ENCODE assay signal across 1 cellular context in the genomic region with DNA sequence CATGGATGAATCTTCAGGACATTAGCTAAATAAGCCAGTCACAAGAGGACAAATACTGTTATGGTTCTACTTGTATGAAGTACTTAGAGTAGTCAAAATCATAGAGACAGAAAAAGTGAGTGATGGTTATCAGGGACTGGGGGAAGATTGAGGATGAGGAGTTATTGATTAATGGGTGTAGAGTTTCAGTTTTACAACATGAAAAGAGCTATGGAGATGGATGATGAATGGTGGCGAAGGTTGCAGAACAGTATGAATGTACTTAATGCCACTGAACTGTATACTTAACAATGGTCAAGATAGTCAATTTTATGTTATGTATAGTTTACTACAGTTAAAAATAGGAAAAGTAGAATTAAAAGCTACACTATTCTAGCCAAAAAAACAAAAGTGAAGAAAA.
TF ChIP-seq lines count a peak whose summit lies in the region.

No MANE protein-coding gene starts in this region.

TF ChIP-seq in GM12878, 131 proteins besides CTCF, POLR2A, EP300 and RAD21:
- TF ChIP-seq, protein P1, sequence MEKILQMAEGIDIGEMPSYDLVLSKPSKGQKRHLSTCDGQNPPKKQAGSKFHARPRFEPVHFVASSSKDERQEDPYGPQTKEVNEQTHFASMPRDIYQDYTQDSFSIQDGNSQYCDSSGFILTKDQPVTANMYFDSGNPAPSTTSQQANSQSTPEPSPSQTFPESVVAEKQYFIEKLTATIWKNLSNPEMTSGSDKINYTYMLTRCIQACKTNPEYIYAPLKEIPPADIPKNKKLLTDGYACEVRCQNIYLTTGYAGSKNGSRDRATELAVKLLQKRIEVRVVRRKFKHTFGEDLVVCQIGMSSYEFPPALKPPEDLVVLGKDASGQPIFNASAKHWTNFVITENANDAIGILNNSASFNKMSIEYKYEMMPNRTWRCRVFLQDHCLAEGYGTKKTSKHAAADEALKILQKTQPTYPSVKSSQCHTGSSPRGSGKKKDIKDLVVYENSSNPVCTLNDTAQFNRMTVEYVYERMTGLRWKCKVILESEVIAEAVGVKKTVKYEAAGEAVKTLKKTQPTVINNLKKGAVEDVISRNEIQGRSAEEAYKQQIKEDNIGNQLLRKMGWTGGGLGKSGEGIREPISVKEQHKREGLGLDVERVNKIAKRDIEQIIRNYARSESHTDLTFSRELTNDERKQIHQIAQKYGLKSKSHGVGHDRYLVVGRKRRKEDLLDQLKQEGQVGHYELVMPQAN (conservative IDR thresholded peaks at IDR 0.05), result no peak
- no peak for TF ChIP-seq CBFB (IDR thresholded peaks at IDR 0.05; ENCODE audit: low read depth)
- no peak for TF ChIP-seq HDAC2 (IDR thresholded peaks at IDR 0.05)
- TF ChIP-seq, protein P2, sequence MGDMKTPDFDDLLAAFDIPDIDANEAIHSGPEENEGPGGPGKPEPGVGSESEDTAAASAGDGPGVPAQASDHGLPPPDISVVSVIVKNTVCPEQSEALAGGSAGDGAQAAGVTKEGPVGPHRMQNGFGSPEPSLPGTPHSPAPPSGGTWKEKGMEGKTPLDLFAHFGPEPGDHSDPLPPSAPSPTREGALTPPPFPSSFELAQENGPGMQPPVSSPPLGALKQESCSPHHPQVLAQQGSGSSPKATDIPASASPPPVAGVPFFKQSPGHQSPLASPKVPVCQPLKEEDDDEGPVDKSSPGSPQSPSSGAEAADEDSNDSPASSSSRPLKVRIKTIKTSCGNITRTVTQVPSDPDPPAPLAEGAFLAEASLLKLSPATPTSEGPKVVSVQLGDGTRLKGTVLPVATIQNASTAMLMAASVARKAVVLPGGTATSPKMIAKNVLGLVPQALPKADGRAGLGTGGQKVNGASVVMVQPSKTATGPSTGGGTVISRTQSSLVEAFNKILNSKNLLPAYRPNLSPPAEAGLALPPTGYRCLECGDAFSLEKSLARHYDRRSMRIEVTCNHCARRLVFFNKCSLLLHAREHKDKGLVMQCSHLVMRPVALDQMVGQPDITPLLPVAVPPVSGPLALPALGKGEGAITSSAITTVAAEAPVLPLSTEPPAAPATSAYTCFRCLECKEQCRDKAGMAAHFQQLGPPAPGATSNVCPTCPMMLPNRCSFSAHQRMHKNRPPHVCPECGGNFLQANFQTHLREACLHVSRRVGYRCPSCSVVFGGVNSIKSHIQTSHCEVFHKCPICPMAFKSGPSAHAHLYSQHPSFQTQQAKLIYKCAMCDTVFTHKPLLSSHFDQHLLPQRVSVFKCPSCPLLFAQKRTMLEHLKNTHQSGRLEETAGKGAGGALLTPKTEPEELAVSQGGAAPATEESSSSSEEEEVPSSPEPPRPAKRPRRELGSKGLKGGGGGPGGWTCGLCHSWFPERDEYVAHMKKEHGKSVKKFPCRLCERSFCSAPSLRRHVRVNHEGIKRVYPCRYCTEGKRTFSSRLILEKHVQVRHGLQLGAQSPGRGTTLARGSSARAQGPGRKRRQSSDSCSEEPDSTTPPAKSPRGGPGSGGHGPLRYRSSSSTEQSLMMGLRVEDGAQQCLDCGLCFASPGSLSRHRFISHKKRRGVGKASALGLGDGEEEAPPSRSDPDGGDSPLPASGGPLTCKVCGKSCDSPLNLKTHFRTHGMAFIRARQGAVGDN (IDR thresholded peaks at IDR 0.05), result no peak
- TF ChIP-seq SUPT20H (IDR thresholded peaks at IDR 0.05; ENCODE audit: borderline replicate concordance, control insufficient read depth, low read depth, low read length), result no peak
- no peak for TF ChIP-seq NR2C2 (IDR thresholded peaks at IDR 0.05; ENCODE audit: borderline replicate concordance, control insufficient read depth, insufficient read length, low read depth)
- no peak for TF ChIP-seq CHD1 (IDR thresholded peaks at IDR 0.05; ENCODE audit: low read depth, low read length)
- no peak for TF ChIP-seq RFX5 (IDR thresholded peaks at IDR 0.05; ENCODE audit: low read depth, low read length)
- TF ChIP-seq ZBED1 (IDR thresholded peaks at IDR 0.05; ENCODE audit: borderline replicate concordance), result no peak
- TF ChIP-seq, protein P3, sequence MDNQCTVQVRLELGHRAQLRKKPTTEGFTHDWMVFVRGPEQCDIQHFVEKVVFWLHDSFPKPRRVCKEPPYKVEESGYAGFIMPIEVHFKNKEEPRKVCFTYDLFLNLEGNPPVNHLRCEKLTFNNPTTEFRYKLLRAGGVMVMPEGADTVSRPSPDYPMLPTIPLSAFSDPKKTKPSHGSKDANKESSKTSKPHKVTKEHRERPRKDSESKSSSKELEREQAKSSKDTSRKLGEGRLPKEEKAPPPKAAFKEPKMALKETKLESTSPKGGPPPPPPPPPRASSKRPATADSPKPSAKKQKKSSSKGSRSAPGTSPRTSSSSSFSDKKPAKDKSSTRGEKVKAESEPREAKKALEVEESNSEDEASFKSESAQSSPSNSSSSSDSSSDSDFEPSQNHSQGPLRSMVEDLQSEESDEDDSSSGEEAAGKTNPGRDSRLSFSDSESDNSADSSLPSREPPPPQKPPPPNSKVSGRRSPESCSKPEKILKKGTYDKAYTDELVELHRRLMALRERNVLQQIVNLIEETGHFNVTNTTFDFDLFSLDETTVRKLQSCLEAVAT (IDR thresholded peaks at IDR 0.05), result no peak
TF ChIP-seq in GM12878: peak in this region for 0.
